In the genomic region with DNA sequence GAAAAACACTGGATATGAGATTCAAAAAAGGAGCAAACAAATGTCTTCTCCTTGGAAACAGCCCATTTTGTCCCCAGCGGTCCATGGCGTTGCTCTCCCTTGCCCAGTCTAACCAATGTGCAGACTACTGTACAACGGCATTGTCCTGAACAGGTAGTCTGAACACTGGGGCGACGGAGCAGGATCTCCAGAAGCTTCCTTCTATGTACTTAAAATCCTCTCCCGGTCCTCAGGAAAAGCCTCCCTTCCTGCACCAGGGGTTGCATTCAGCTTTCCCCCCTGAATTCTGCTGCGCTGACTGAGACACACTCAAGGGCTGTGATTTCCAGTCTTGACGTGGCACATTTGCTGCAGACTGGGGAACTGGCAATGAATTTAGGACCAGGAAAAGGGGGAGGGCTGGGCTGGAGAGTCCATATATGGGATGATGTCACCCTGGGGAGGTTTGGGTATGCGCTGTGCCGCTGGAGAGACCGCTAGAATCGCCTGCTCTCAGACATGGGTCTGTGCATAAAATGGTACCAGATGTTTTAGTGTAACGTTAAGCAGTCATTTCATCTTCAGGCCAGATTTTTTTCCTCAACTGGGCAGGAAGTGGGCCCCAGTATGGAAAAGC, we compare ENCODE assay signal across 9 cellular contexts.
DNase-seq lines count a peak whose midpoint lies in the region; ATAC-seq and TF ChIP-seq lines count a peak whose summit lies in the region.
"Had no signal": no experiment of that assay in that cellular context is flagged by ENCODE, and none has a peak within 500 bp of the region (broad histone marks: within the 10 kb centered on the region; RNA-seq: fewer than 3 reads in every experiment).

No MANE protein-coding gene starts in this region.

- peak overlapping the region; percentile 96 for H3K9ac ChIP-seq in IMR-90 (ENCODE audit: low read depth, low read length)

- intact Hi-C loops in IMR-90 (cut with micrococcal nuclease) = loop anchor here (1.0 to 10.0 kb wide), 10 partner anchors 36 to 440 kb away; partner anchors contain the start of genes PIGC and SUCO
- intact Hi-C loops in thyroid gland (cut with DNase I) = no loop called here

- peak overlapping the region; percentile 99 for H3K14ac ChIP-seq in IMR-90 (replicated peaks; ENCODE audit: low read depth, low read length)

- peak overlapping the region; percentile 84 for H2BK15ac ChIP-seq in IMR-90 (ENCODE audit: low read depth, low read length)

- peak overlapping the region; percentile 93 for H3K18ac ChIP-seq in IMR-90 (ENCODE audit: low read depth, low read length)

- peak overlapping the region; percentile 90 for H2AK5ac ChIP-seq in IMR-90 (ENCODE audit: low read depth, low read length)

- H3K36me3 ChIP-seq in IMR-90 (ENCODE audit: control insufficient read depth, insufficient read depth, low read length) (peaks cover 2% of the 10 kb centered on the region; the same call in 1 of the 2 replicates), thyroid gland (no peaks in the 10 kb centered on the region), WERI-Rb-1 (no peaks in the 10 kb centered on the region)

- H3K4me1 ChIP-seq in IMR-90 (ENCODE audit: control insufficient read depth, insufficient read depth, low read length) (peaks cover 5% of the 10 kb centered on the region; the same call in 1 of the 2 replicates), thyroid gland (peaks cover 9% of the 10 kb centered on the region in 2 donors)

- peak overlapping the region; percentile 87 for H4K5ac ChIP-seq in IMR-90 (ENCODE audit: low read depth, low read length)

- peak overlapping the region; percentile 86 for H3K27ac ChIP-seq in IMR-90 (ENCODE audit: insufficient read depth, low read length)
- H3K27ac ChIP-seq in thyroid gland = peak overlapping the region; percentile 29 to 80 (median 48)
- H3K27ac ChIP-seq in WERI-Rb-1 = no peak overlapping the region

- H3K27me3 ChIP-seq in IMR-90 (ENCODE audit: control insufficient read depth, insufficient read depth, low read length) (no peaks in the 10 kb centered on the region), thyroid gland (no peaks in the 10 kb centered on the region), WERI-Rb-1 (ENCODE audit: insufficient read depth, low read depth, severe bottlenecking) (no peaks in the 10 kb centered on the region)

- H3K9me3 ChIP-seq in IMR-90 (ENCODE audit: control insufficient read depth, insufficient read depth, low read length) = no peaks in the 10 kb centered on the region
- no peaks in the 10 kb centered on the region for H3K9me3 ChIP-seq in thyroid gland
- H3K9me3 ChIP-seq in WERI-Rb-1 (ENCODE audit: severe bottlenecking) = no peaks in the 10 kb centered on the region

- TF ChIP-seq CTCF in IMR-90 (conservative IDR thresholded peaks at IDR 0.05; ENCODE audit: low read depth, low read length) = no peak
- TF ChIP-seq CTCF in thyroid gland (IDR thresholded peaks at IDR 0.05) = no peak
- TF ChIP-seq CTCF in WERI-Rb-1 (IDR thresholded peaks at IDR 0.05; ENCODE audit: low read depth, low read length) = no peak

- WGBS in IMR-90 (ENCODE audit: extremely low coverage in 2 of 2, insufficient read length in 1 of 2), 2 experiments = 0% methylated on average over 6 of the region's 13 CpGs; no CpG with 5 or more reads in 1 of the 2 experiments
- 73 to 80% methylated on average over 13 of the region's 13 CpGs for WGBS in thyroid gland, 2 donors

- DNase-seq in IMR-90 (peak; percentile 98), dermis blood vessel endothelial cell (peak; percentile 51), mesenteric fat pad (ENCODE audit: low spot score) (peak; percentile 90), thyroid gland (peak; percentile 21 to 31), NCI-H82 (lab: John Stamatoyannopoulos, UW) (no peak), WERI-Rb-1 (no peak), ACHN (no peak)
- DNase-seq: effector memory CD8-positive, alpha-beta T cell had no signal

- peak overlapping the region; percentile 98 for H3K23ac ChIP-seq in IMR-90 (ENCODE audit: low read depth, low read length)

- no peaks in the 10 kb centered on the region for H4K20me1 ChIP-seq in IMR-90 (ENCODE audit: insufficient read depth, low read length)

- dilution Hi-C loops in IMR-90 (cut with HindIII; ENCODE audit: low sequenced_read_pairs, unreplicated experiment) = no loop called here

- H4K91ac ChIP-seq in IMR-90 (ENCODE audit: insufficient read depth, low read depth, low read length) = peak overlapping the region; percentile 98

- no TSS peak for BruUV-seq in IMR-90 (replicated peaks; lab: Mats Ljungman, UMichigan)

- H2AFZ ChIP-seq in IMR-90 (replicated peaks; ENCODE audit: low read length, poor library complexity) = peak overlapping the region; percentile 79

- ATAC-seq in IMR-90 (ENCODE audit: low read depth) = peak; percentile 90
- ATAC-seq in HG03095 (IDR thresholded peaks at IDR 0.05; ENCODE audit: unreplicated experiment) = no peak
- ATAC-seq: effector memory CD8-positive, alpha-beta T cell had no signal

- peaks cover 0 to 14% of the 10 kb centered on the region in 2 experiments; a peak in 2 of 4 replicates for H3K79me1 ChIP-seq in IMR-90 (ENCODE audit: low read depth in 1 of 2, low read length in 2 of 2)

- peak overlapping the region; percentile 85 for H2BK20ac ChIP-seq in IMR-90 (ENCODE audit: low read depth, low read length)

- CTCF ChIA-PET in IMR-90 (lab: Yijun Ruan, JAX) = interaction anchor here (0.6 to 1.5 kb wide), 4 partner anchors 10 to 157 kb away, joined by 3 read pairs; no protein-coding TSS in a partner anchor

- H2BK120ac ChIP-seq in IMR-90 (ENCODE audit: low read depth, low read length) = peak overlapping the region; percentile 94

- peak overlapping the region; percentile 99 for H3K4ac ChIP-seq in IMR-90 (ENCODE audit: low read depth, low read length)

- peak overlapping the region; percentile 100 for H3K56ac ChIP-seq in IMR-90 (ENCODE audit: extremely low read depth, insufficient read depth, low read length)

- H3K4me2 ChIP-seq in IMR-90 (ENCODE audit: low read depth, low read length) = peak overlapping the region; percentile 91

- H3K4me3 ChIP-seq in IMR-90 (ENCODE audit: insufficient read depth, low read depth, low read length) (peak overlapping the region; percentile 65), thyroid gland (replicated peaks in 1 of 3) (peak overlapping the region in 2 of 3 donors; percentile 6 to 25), WERI-Rb-1 (ENCODE audit: low read depth, low read length) (no peak overlapping the region)

- POLR2A ChIA-PET in IMR-90 (lab: Charles Lee; ENCODE audit: unreplicated experiment) = interaction anchor here (0.6 to 1.4 kb wide), 10 partner anchors 10 to 489 kb away, joined by 3 to 12 read pairs (median 4); no protein-coding TSS in a partner anchor

- H2BK5ac ChIP-seq in IMR-90 (ENCODE audit: low read depth, low read length, poor library complexity, severe bottlenecking) = peak overlapping the region; percentile 85

- peak overlapping the region; percentile 98 for H2AK9ac ChIP-seq in IMR-90 (replicated peaks; ENCODE audit: low read depth, low read length, poor library complexity)

- in situ Hi-C loops in IMR-90 (cut with MboI; ENCODE audit: low sequenced_read_pairs) = loop anchor here (10.0 kb wide), 1 partner anchor 250 kb away; no protein-coding TSS in a partner anchor
- in situ Hi-C loops in ACHN (cut with HindIII; ENCODE audit: low pct_ligation_motif_present, low pct_unique_long_range_greater_than_20kb, low sequenced_read_pairs) = no loop called here

- peak; percentile 87 for TF ChIP-seq POLR2A in IMR-90 (IDR thresholded peaks at IDR 0.05; ENCODE audit: low read depth, low read length)
- peak in 1 of 2 donors; percentile 67 for TF ChIP-seq POLR2A in thyroid gland (IDR thresholded peaks at IDR 0.05)

- H3K9me1 ChIP-seq in IMR-90 (ENCODE audit: insufficient read depth, low read length) = peaks cover 3% of the 10 kb centered on the region; the same call in 1 of the 2 replicates

- peak overlapping the region; percentile 72 to 93 for H4K8ac ChIP-seq in IMR-90 (ENCODE audit: low read depth in 2 of 2, low read length in 2 of 2)

- TF ChIP-seq RAD21 in IMR-90 (IDR thresholded peaks at IDR 0.05; ENCODE audit: low read length) = peak; percentile 18; the same call in 1 of the 2 replicates

TF ChIP-seq in IMR-90, 13 proteins besides CTCF, POLR2A, EP300 and RAD21:
- TF ChIP-seq MAZ (IDR thresholded peaks at IDR 0.05; ENCODE audit: borderline replicate concordance, low read depth, low read length) (peak; percentile 75; the same call in 1 of the 2 replicates), MXI1 (IDR thresholded peaks at IDR 0.05; ENCODE audit: borderline replicate concordance, low read depth, low read length) (no peak), BHLHE40 (IDR thresholded peaks at IDR 0.05; ENCODE audit: low read depth, low read length) (0 out of 2 replicates have a peak, but pooled peaks have one; percentile 8), CEBPB (IDR thresholded peaks at IDR 0.05; ENCODE audit: low read depth, low read length) (no peak), MAFK (IDR thresholded peaks at IDR 0.05; ENCODE audit: low read depth, low read length) (no peak)

Comparison
In these comparisons a context has a peak if more than half of its experiments do, and no peak if none do; other contexts are left out.
1. DNase-seq: peak in IMR-90 (single experiment), dermis blood vessel endothelial cell (single experiment), mesenteric fat pad (single experiment) and thyroid gland (2 of 2); none in NCI-H82 (single experiment), WERI-Rb-1 (single experiment) and ACHN (single experiment).